In the genomic region with DNA sequence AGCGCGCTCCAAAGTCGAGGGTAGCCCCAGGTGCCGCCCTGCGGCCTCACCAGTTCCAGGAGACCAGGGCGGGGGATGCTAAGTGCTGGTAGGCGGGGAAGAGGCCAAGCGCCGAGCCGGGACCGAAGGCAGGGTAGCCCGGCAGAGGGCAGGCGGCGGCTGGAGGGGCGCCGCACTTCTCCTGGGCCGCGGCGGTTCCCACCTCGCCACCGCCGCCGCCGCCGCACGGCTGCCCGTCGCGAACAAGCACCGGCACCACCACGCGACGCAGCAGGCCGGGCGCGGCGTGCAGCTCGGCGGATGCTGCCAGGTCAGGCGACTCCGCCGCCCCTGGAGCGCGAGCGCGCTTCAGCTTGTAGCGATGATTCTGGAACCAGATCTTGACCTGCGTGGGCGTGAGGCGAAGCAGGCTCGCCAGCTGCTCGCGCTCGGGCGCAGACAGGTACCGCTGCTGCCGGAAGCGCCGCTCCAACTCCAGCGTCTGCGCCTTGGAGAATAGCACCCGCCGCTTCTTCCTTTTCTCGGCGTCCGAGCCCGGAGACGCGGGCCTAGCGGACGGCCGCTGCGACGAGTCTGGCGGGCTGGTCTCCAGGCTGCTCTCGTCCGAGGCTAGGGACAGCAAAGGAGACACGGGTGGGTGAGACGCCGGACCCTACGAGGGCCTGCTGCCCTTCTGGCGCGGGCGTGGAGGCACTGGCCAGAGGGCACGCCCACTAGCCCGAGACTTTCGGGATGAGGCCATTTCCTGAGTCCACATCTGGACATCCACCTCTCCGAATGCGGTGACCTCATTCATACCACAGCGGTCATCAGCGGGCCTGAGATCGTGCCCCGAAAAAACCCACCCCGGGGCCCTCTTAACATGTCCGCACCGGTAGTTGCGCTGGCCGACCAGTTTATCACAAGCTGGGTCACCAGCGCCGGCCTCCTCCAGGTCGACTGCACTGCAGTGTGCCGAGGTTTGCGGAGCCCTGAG, we compare ENCODE assay signal across 1 cellular context.
TF ChIP-seq lines count a peak whose summit lies in the region.

No MANE protein-coding gene starts in this region.

TF ChIP-seq in GM23338, 12 proteins besides CTCF, POLR2A, EP300 and RAD21 (continued from another document):
- TF ChIP-seq, protein P1, sequence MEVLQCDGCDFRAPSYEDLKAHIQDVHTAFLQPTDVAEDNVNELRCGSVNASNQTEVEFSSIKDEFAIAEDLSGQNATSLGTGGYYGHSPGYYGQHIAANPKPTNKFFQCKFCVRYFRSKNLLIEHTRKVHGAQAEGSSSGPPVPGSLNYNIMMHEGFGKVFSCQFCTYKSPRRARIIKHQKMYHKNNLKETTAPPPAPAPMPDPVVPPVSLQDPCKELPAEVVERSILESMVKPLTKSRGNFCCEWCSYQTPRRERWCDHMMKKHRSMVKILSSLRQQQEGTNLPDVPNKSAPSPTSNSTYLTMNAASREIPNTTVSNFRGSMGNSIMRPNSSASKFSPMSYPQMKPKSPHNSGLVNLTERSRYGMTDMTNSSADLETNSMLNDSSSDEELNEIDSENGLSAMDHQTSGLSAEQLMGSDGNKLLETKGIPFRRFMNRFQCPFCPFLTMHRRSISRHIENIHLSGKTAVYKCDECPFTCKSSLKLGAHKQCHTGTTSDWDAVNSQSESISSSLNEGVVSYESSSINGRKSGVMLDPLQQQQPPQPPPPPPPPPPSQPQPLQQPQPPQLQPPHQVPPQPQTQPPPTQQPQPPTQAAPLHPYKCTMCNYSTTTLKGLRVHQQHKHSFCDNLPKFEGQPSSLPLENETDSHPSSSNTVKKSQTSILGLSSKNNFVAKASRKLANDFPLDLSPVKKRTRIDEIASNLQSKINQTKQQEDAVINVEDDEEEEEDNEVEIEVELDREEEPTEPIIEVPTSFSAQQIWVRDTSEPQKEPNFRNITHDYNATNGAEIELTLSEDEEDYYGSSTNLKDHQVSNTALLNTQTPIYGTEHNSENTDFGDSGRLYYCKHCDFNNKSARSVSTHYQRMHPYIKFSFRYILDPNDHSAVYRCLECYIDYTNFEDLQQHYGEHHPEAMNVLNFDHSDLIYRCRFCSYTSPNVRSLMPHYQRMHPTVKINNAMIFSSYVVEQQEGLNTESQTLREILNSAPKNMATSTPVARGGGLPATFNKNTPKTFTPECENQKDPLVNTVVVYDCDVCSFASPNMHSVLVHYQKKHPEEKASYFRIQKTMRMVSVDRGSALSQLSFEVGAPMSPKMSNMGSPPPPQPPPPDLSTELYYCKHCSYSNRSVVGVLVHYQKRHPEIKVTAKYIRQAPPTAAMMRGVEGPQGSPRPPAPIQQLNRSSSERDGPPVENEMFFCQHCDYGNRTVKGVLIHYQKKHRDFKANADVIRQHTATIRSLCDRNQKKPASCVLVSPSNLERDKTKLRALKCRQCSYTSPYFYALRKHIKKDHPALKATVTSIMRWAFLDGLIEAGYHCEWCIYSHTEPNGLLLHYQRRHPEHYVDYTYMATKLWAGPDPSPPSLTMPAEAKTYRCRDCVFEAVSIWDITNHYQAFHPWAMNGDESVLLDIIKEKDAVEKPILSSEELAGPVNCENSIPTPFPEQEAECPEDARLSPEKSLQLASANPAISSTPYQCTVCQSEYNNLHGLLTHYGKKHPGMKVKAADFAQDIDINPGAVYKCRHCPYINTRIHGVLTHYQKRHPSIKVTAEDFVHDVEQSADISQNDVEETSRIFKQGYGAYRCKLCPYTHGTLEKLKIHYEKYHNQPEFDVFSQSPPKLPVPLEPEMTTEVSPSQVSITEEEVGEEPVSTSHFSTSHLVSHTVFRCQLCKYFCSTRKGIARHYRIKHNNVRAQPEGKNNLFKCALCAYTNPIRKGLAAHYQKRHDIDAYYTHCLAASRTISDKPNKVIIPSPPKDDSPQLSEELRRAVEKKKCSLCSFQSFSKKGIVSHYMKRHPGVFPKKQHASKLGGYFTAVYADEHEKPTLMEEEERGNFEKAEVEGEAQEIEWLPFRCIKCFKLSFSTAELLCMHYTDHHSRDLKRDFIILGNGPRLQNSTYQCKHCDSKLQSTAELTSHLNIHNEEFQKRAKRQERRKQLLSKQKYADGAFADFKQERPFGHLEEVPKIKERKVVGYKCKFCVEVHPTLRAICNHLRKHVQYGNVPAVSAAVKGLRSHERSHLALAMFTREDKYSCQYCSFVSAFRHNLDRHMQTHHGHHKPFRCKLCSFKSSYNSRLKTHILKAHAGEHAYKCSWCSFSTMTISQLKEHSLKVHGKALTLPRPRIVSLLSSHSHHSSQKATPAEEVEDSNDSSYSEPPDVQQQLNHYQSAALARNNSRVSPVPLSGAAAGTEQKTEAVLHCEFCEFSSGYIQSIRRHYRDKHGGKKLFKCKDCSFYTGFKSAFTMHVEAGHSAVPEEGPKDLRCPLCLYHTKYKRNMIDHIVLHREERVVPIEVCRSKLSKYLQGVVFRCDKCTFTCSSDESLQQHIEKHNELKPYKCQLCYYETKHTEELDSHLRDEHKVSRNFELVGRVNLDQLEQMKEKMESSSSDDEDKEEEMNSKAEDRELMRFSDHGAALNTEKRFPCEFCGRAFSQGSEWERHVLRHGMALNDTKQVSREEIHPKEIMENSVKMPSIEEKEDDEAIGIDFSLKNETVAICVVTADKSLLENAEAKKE (CRISPR knock-in tag; IDR thresholded peaks at IDR 0.05), result no peak
- TF ChIP-seq STAT1 (IDR thresholded peaks at IDR 0.05; ENCODE audit: unreplicated experiment), result no peak
- no peak for TF ChIP-seq CREB1 (CRISPR knock-in tag; IDR thresholded peaks at IDR 0.05; ENCODE audit: low read depth)
- no peak for TF ChIP-seq POLR2AphosphoS5 (IDR thresholded peaks at IDR 0.05; ENCODE audit: low read depth)
- TF ChIP-seq JUNB (IDR thresholded peaks at IDR 0.05; ENCODE audit: unreplicated experiment), result no peak
- TF ChIP-seq EZH2 (IDR thresholded peaks at IDR 0.05; ENCODE audit: low read depth, unreplicated experiment), result peak; percentile 94
- TF ChIP-seq ZNF331 (CRISPR knock-in tag; IDR thresholded peaks at IDR 0.05; ENCODE audit: low read depth), result no peak
- TF ChIP-seq, protein P2, sequence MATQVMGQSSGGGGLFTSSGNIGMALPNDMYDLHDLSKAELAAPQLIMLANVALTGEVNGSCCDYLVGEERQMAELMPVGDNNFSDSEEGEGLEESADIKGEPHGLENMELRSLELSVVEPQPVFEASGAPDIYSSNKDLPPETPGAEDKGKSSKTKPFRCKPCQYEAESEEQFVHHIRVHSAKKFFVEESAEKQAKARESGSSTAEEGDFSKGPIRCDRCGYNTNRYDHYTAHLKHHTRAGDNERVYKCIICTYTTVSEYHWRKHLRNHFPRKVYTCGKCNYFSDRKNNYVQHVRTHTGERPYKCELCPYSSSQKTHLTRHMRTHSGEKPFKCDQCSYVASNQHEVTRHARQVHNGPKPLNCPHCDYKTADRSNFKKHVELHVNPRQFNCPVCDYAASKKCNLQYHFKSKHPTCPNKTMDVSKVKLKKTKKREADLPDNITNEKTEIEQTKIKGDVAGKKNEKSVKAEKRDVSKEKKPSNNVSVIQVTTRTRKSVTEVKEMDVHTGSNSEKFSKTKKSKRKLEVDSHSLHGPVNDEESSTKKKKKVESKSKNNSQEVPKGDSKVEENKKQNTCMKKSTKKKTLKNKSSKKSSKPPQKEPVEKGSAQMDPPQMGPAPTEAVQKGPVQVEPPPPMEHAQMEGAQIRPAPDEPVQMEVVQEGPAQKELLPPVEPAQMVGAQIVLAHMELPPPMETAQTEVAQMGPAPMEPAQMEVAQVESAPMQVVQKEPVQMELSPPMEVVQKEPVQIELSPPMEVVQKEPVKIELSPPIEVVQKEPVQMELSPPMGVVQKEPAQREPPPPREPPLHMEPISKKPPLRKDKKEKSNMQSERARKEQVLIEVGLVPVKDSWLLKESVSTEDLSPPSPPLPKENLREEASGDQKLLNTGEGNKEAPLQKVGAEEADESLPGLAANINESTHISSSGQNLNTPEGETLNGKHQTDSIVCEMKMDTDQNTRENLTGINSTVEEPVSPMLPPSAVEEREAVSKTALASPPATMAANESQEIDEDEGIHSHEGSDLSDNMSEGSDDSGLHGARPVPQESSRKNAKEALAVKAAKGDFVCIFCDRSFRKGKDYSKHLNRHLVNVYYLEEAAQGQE (IDR thresholded peaks at IDR 0.05; ENCODE audit: unreplicated experiment), result no peak
- TF ChIP-seq, protein P3, sequence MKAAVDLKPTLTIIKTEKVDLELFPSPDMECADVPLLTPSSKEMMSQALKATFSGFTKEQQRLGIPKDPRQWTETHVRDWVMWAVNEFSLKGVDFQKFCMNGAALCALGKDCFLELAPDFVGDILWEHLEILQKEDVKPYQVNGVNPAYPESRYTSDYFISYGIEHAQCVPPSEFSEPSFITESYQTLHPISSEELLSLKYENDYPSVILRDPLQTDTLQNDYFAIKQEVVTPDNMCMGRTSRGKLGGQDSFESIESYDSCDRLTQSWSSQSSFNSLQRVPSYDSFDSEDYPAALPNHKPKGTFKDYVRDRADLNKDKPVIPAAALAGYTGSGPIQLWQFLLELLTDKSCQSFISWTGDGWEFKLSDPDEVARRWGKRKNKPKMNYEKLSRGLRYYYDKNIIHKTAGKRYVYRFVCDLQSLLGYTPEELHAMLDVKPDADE (IDR thresholded peaks at IDR 0.05), result no peak
- TF ChIP-seq ZNF114 (CRISPR knock-in tag; IDR thresholded peaks at IDR 0.05), result no peak
